22 cellular contexts compared by ENCODE assay signal in genomic region chr20:50141018-50141675, GRCh38. TPM values are rescaled to one million over a fixed set of nuclear protein-coding genes. Genes with fewer than 3 reads are reported as not detected.
DNase-seq lines count a peak whose midpoint lies in the region; TF ChIP-seq lines count a peak whose summit lies in the region.
"Had no signal": no experiment of that assay in that cellular context is flagged by ENCODE, and none has a peak within 500 bp of the region (broad histone marks: within the 10 kb centered on the region; RNA-seq: fewer than 3 reads in every experiment).

No MANE protein-coding gene starts in this region.

- H3K9me3 ChIP-seq in ascending aorta: no peaks in the 10 kb centered on the region

- H3K27ac ChIP-seq in angular gyrus (ENCODE audit: low read depth, low read length): peak overlapping the region; percentile 31
- peak overlapping the region; percentile 93 for H3K27ac ChIP-seq in layer of hippocampus (ENCODE audit: low read depth, low read length)
- H3K27ac ChIP-seq in temporal lobe (ENCODE audit: low read depth, low read length): peak overlapping the region; percentile 75
- H3K27ac ChIP-seq in ascending aorta: no peak overlapping the region
- H3K27ac ChIP-seq: 22Rv1 had no signal

- no peak overlapping the region for H3K4me3 ChIP-seq in ascending aorta
- H3K4me3 ChIP-seq: lung had no signal

- intact Hi-C loops in ascending aorta (cut with DNase I): no loop called here

- peaks cover 21 to 26% of the 10 kb centered on the region in 2 donors for H3K36me3 ChIP-seq in ascending aorta

- no peak for TF ChIP-seq CTCF in ascending aorta (IDR thresholded peaks at IDR 0.05)

- peaks cover 0 to 8% of the 10 kb centered on the region in 2 donors for H3K4me1 ChIP-seq in ascending aorta

- H3K27me3 ChIP-seq in layer of hippocampus (ENCODE audit: control insufficient read depth, insufficient read depth, low read length): no peaks in the 10 kb centered on the region
- H3K27me3 ChIP-seq in ascending aorta: no peaks in the 10 kb centered on the region

- DNase-seq in DMS53 (lab: John Stamatoyannopoulos, UW) (peak; percentile 34), DMS53 treated with DMSO at 0.1 percent for 48 hours (lab: John Stamatoyannopoulos, UW; ENCODE audit: unreplicated experiment) (no peak), NCI-H69 (lab: John Stamatoyannopoulos, UW) (no peak), ascending aorta (ENCODE audit: low spot score in 2 of 2) (no peak)
- DNase-seq in activated CD4-positive, alpha-beta T cell treated with anti-CD3 and anti-CD28 coated beads for 4 hours: no peak
- DNase-seq: activated CD4-positive, alpha-beta T cell treated with anti-CD3 and anti-CD28 coated beads, Interleukin-2, amount 50 U/mL, for 1 hour; activated CD8-positive, alpha-beta memory T cell treated with anti-CD3 and anti-CD28 coated beads, Interleukin-2, amount 50 U/mL, for 48 hours; activated naive CD4-positive, alpha-beta T cell; CD4-positive, alpha-beta memory T cell; cortex of kidney; DND-41; erythroblast; glutamatergic neuron; naive thymus-derived CD4-positive, alpha-beta T cell; NCI-H345; stimulated activated CD4-positive, alpha-beta T cell treated with anti-CD3 and anti-CD28 coated beads, Interleukin-2, amount 100 ng/mL, for 48 hours; SW 1271 had no signal

RNA-seq across cellular contexts. Expression of gene PEDS1, which starts 12.4 kb away (rescaled TPM):
- total RNA-seq in temporal lobe (6.6 TPM), ascending aorta (23.9 TPM)

RNA-seq across cellular contexts. Expression of gene UBE2V1, which starts 28.2 kb away (rescaled TPM):
- total RNA-seq in temporal lobe: 38.4 TPM
- 39.4 TPM for total RNA-seq in ascending aorta

RNA-seq across cellular contexts. Expression of gene CEBPB, which starts 49.5 kb away (rescaled TPM):
- total RNA-seq in temporal lobe (2.0 TPM), ascending aorta (360 TPM)

Comparison
In these comparisons a context has a peak if more than half of its experiments do, and no peak if none do; other contexts are left out.
1. H3K27ac ChIP-seq: peak in angular gyrus (single experiment), layer of hippocampus (single experiment) and temporal lobe (single experiment); none in ascending aorta (0 of 2).
2. RNA of gene CEBPB, which starts 49.5 kb away (total RNA-seq): 360 TPM in ascending aorta (single experiment); 2.0 TPM in temporal lobe (single experiment); every median in the first group is over 100 times any median in the second.